Comparison of ENCODE assay signal across 10 cellular contexts in the genomic region with DNA sequence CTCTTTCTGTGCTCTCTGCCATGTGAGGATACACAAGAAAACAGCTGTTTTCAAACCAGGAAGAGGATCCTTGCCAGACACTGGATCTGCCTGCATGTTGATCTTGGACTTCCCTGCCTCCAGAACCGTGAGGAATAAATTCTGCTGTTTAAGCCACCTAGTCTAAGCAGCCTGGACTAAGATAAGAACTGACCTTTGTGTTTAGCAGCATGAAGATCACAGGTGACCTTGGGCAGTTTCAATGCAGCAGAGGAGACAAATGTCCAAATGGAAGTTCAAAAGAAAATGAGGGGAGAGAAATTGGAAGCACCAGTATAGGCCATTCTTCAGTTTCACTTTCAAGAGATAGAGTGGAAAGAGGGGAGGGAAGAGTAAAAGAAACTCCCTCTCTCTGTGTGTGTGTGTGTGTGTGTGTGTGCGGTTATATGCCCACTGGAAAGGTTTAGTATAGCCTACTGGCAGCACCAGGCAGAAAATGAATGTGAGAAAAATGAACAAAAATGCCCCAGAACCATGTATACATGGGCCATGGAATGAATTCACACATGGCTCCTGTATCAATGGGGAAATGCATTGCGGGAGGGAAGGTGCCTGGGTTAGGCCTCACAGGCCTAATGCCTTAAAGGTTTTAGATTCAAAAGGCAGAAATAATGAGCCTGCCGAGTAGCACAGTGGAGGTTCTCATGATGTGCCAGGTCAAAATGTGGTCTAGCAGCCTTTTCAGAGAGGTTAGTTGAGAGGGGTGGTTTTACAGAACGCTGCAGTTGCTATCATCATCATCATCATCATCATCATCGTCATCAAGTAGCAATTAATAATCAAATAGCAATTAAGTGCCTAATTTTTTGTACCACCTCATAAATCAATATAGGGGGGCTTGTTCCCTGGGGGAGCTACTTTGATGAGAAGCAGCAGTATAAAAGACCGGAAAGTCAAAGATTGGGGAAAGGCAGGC. TPM values are rescaled to one million over a fixed set of nuclear protein-coding genes. Genes with fewer than 3 reads are reported as not detected.
DNase-seq lines count a peak whose midpoint lies in the region; ATAC-seq, FAIRE-seq and TF ChIP-seq lines count a peak whose summit lies in the region.
"Had no signal": no experiment of that assay in that cellular context is flagged by ENCODE, and none has a peak within 500 bp of the region (broad histone marks: within the 10 kb centered on the region; RNA-seq: fewer than 3 reads in every experiment).

No MANE protein-coding gene starts in this region.

- H3K4me2 ChIP-seq in astrocyte (ENCODE audit: low read length), result peak overlapping the region; percentile 86

- H4K20me1 ChIP-seq in astrocyte (ENCODE audit: insufficient read depth, low read length), result peaks cover 15% of the 10 kb centered on the region

- H3K9me3 Mint-ChIP-seq in stimulated activated naive CD8-positive, alpha-beta T cell treated with anti-CD3 and anti-CD28 coated beads, Interleukin-15, amount 100 ng/mL, for 72 hours, result no peaks in the 10 kb centered on the region
- no peaks in the 10 kb centered on the region for H3K9me3 Mint-ChIP-seq in astrocyte (ENCODE audit: unreplicated experiment)
- H3K9me3 Mint-ChIP-seq: neural crest cell had no signal

- no peak for DNase-seq in stimulated activated naive CD8-positive, alpha-beta T cell treated with anti-CD3 and anti-CD28 coated beads, Interleukin-15, Interleukin-2, amounts not matched to agents 100 U/mL and 50 U/mL, for 24 hours
- no peak for DNase-seq in stimulated activated naive CD8-positive, alpha-beta T cell treated with anti-CD3 and anti-CD28 coated beads, Interleukin-15, amount 100 ng/mL, for 72 hours
- DNase-seq in astrocyte (ENCODE audit: low read depth) (no peak), lower lobe of right lung (no peak), left lung (no peak), DMS153 treated with DMSO at 0.1 percent for 48 hours (lab: John Stamatoyannopoulos, UW; ENCODE audit: unreplicated experiment) (no peak)
- no peak for DNase-seq in activated CD8-positive, alpha-beta memory T cell treated with anti-CD3 and anti-CD28 coated beads for 24 hours
- DNase-seq: NCI-H187 treated with DMSO at 0.1 percent for 48 hours had no signal

- peak overlapping the region; percentile 95 for H2AFZ ChIP-seq in astrocyte (ENCODE audit: low read depth, low read length)

- H3K36me3 ChIP-seq in astrocyte (ENCODE audit: insufficient read depth, low read length) (no peaks in the 10 kb centered on the region), lower lobe of right lung (no peaks in the 10 kb centered on the region), left lung (no peaks in the 10 kb centered on the region)

- H3K27me3 ChIP-seq in astrocyte (ENCODE audit: insufficient read depth, low read length) (no peaks in the 10 kb centered on the region), lower lobe of right lung (ENCODE audit: low read depth) (no peaks in the 10 kb centered on the region), left lung (peaks cover 0 to 8% of the 10 kb centered on the region in 2 donors)

- intact Hi-C loops in lower lobe of right lung (cut with DNase I), result no loop called here
- intact Hi-C loops in left lung (cut with DNase I), result no loop called here

- H3K79me2 ChIP-seq in astrocyte (ENCODE audit: insufficient read depth, low read length), result peaks cover 2% of the 10 kb centered on the region

- H3K9me3 ChIP-seq in astrocyte (ENCODE audit: insufficient read depth, low read depth, low read length) (no peaks in the 10 kb centered on the region), lower lobe of right lung (no peaks in the 10 kb centered on the region), left lung (no peaks in the 10 kb centered on the region)

- H3K27ac ChIP-seq in astrocyte (ENCODE audit: low read depth, low read length) (no peak overlapping the region), lower lobe of right lung (no peak overlapping the region), left lung (peak overlapping the region in 1 of 2 donors; percentile 91)

- H3K27me3 Mint-ChIP-seq in stimulated activated naive CD8-positive, alpha-beta T cell treated with anti-CD3 and anti-CD28 coated beads, Interleukin-15, amount 100 ng/mL, for 72 hours, result no peaks in the 10 kb centered on the region
- no peaks in the 10 kb centered on the region for H3K27me3 Mint-ChIP-seq in astrocyte (ENCODE audit: low read depth, unreplicated experiment)

- H3K9ac ChIP-seq in astrocyte (ENCODE audit: low read length), result no peak overlapping the region

- peak; percentile 33 for ATAC-seq in stimulated activated naive CD8-positive, alpha-beta T cell treated with anti-CD3 and anti-CD28 coated beads, Interleukin-15, Interleukin-2, amounts not matched to agents 100 U/mL and 50 U/mL, for 24 hours
- ATAC-seq in stimulated activated naive CD8-positive, alpha-beta T cell treated with anti-CD3 and anti-CD28 coated beads, Interleukin-15, amount 100 ng/mL, for 72 hours, result no peak
- ATAC-seq in lower lobe of right lung (no peak), HG03432 (IDR thresholded peaks at IDR 0.05; ENCODE audit: unreplicated experiment) (no peak), left lung (no peak)

- H3K4me1 Mint-ChIP-seq in stimulated activated naive CD8-positive, alpha-beta T cell treated with anti-CD3 and anti-CD28 coated beads, Interleukin-15, amount 100 ng/mL, for 72 hours, result peaks cover 29% of the 10 kb centered on the region
- H3K4me1 Mint-ChIP-seq in astrocyte (ENCODE audit: low read depth, unreplicated experiment), result peaks cover 6% of the 10 kb centered on the region

- H3K4me3 ChIP-seq in astrocyte (ENCODE audit: insufficient read depth, low read depth, low read length), result peak overlapping the region; percentile 89
- H3K4me3 ChIP-seq in lower lobe of right lung, result peak overlapping the region; percentile 85
- H3K4me3 ChIP-seq in left lung, result peak overlapping the region in 1 of 2 donors; percentile 75

- FAIRE-seq in astrocyte (lab: Jason Lieb, UNC), result no peak

- no peaks in the 10 kb centered on the region for H3K36me3 Mint-ChIP-seq in astrocyte (ENCODE audit: low read depth, unreplicated experiment)

- H3K4me1 ChIP-seq in astrocyte (ENCODE audit: insufficient read depth, low read length) (peaks cover 4% of the 10 kb centered on the region), lower lobe of right lung (peaks cover 6% of the 10 kb centered on the region), left lung (peaks cover 10 to 13% of the 10 kb centered on the region in 2 donors)

- no peak overlapping the region for H3K4me3 Mint-ChIP-seq in stimulated activated naive CD8-positive, alpha-beta T cell treated with anti-CD3 and anti-CD28 coated beads, Interleukin-15, amount 100 ng/mL, for 72 hours
- no peak overlapping the region for H3K4me3 Mint-ChIP-seq in astrocyte (ENCODE audit: unreplicated experiment)

- no peak overlapping the region for H3K27ac Mint-ChIP-seq in stimulated activated naive CD8-positive, alpha-beta T cell treated with anti-CD3 and anti-CD28 coated beads, Interleukin-15, amount 100 ng/mL, for 72 hours
- H3K27ac Mint-ChIP-seq in astrocyte (ENCODE audit: unreplicated experiment), result no peak overlapping the region

- TF ChIP-seq CTCF in astrocyte (IDR thresholded peaks at IDR 0.05; ENCODE audit: insufficient read depth, low read depth, low read length) (no peak), lower lobe of right lung (IDR thresholded peaks at IDR 0.05) (no peak), left lung (IDR thresholded peaks at IDR 0.05) (no peak)

RNA-seq across cellular contexts. Expression of a gene that starts 1.1 kb away (rescaled TPM):
- total RNA-seq in astrocyte (23.4 and 24.8 TPM in 2 replicates), lower lobe of right lung (21.8 TPM), left lung (10 to 100 TPM; 18.8 to 24.5 TPM)
